In the genomic region with DNA sequence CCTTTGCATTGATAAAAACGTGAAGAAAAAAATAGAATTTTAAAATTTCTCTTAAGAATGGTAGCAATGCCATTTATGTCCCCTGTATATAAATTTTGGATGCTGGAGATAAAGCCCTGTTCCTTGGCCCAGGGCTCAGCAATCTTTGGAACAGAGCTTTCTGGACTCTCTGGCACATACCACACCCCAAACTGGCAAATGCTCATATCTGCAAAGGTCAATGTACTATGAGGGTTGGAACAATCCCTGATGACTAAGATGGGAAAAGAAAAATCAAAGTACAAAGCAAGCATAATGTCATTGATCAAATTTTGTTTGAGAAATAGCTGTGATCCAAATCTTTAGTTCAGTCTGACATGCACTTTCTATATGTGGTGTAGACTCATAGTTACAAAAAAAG, we compare ENCODE assay signal across 18 cellular contexts.
"Had no signal": no experiment of that assay in that cellular context is flagged by ENCODE, and none has a peak within 500 bp of the region (broad histone marks: within the 10 kb centered on the region; RNA-seq: fewer than 3 reads in every experiment).

No MANE protein-coding gene starts in this region.

- H3K4me1 ChIP-seq: esophagus squamous epithelium, foreskin keratinocyte, left lung, parathyroid adenoma, prostate gland, sigmoid colon, uterus had no signal

- DNase-seq: cerebellar nuclear complex; dermis blood vessel endothelial cell; esophagus squamous epithelium; foreskin keratinocyte; left lung; mesenchymal stem cell; midbrain; naive thymus-derived CD4-positive, alpha-beta T cell; nephron progenitor cell; sigmoid colon; stimulated activated CD4-positive, alpha-beta T cell treated with anti-CD3 and anti-CD28 coated beads, Interleukin-12 subunit alpha, Interleukin-12 subunit beta, amount 100 ng/mL, for 4 hours; stimulated activated naive CD4-positive, alpha-beta T cell treated with Interleukin-2 at 50 U/mL for 16 hours; uterus had no signal

- H3K36me3 ChIP-seq: esophagus squamous epithelium, left lung, prostate gland, sigmoid colon, uterus had no signal

- H3K27ac ChIP-seq: esophagus squamous epithelium, foreskin keratinocyte, hepatocyte, left lung, parathyroid adenoma, prostate gland, sigmoid colon, skin epidermis, uterus had no signal

- H3K9ac ChIP-seq: parathyroid adenoma had no signal

- H3K27me3 ChIP-seq: esophagus squamous epithelium, foreskin keratinocyte, hepatocyte, left lung, sigmoid colon, uterus had no signal

- H3K9me3 ChIP-seq: esophagus squamous epithelium, left lung, prostate gland, sigmoid colon, uterus had no signal

- H3K4me3 ChIP-seq: esophagus squamous epithelium, hepatocyte, left lung, lung, prostate gland, sigmoid colon, skin epidermis, uterus had no signal

- ATAC-seq: foreskin keratinocyte; left lung; naive thymus-derived CD4-positive, alpha-beta T cell had no signal
